Comparison of ENCODE assay signal across 8 cellular contexts in the genomic region with DNA sequence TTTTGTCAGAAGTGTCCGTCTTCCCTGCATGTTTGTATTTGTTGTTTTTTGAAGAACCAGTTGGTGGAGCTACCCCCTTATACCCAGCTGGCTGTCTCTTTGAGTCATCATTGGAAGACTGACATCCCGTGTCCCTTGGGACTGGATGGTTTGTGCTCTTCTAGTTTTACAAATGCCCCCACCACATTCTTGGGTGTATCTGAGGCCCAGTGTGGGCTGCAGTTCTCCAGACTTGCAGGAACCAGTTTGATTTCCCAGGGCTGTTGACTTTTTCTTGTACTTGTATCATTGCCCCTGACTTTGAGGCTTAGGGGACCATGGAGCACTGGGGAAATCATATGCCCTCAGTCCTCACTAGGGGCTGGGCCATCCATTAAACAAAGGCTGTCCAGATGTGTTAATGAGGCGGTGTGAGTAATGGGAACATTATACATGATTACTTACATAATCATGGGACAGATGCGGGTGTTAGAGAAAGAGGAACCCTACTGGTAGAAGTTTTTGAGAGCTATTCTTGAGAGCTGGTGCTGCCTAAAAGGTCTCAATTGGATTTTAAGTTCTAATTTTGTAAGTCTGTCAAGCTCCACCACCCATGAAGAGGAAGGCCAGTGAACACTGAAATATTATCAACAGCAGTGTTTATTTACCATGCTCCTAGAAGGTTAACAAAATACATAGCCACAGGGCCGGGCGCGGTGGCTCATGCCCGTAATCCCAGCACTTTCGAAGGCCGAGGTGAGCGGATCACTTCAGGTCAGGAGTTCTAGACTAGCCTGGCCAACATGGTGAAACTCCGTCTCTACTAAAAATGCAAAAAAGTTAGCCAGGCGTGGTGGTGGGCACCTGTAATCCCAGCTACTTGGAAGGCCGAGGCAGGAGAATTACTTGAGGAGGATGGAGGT. TPM values are rescaled to one million over a fixed set of nuclear protein-coding genes. Genes with fewer than 3 reads are reported as not detected.
DNase-seq lines count a peak whose midpoint lies in the region; ATAC-seq lines count a peak whose summit lies in the region.

No MANE protein-coding gene starts in this region.

- peaks cover 50% of the 10 kb centered on the region for H3K36me3 Mint-ChIP-seq in T-helper 2 cell treated with Interferon-gamma antibody and Interleukin-4, amounts not matched to agents 5 μg/mL and 100 μg/mL, for 36 hours (ENCODE audit: low read depth)
- H3K36me3 Mint-ChIP-seq in T-helper 17 cell (ENCODE audit: low read depth), result no peaks in the 10 kb centered on the region

- no peaks in the 10 kb centered on the region for H3K27me3 Mint-ChIP-seq in T-helper 2 cell treated with Interferon-gamma antibody and Interleukin-4, amounts not matched to agents 5 μg/mL and 100 μg/mL, for 36 hours (ENCODE audit: low read depth)
- no peaks in the 10 kb centered on the region for H3K27me3 Mint-ChIP-seq in T-helper 17 cell

- no peak for DNase-seq in T-helper 2 cell treated with Interferon-gamma antibody and Interleukin-4, amounts not matched to agents 5 μg/mL and 100 μg/mL, for 36 hours (ENCODE audit: low spot score)
- no peak for DNase-seq in T-helper 2 cell
- DNase-seq in T-helper 17 cell, result no peak
- peak; percentile 83 for DNase-seq in medulla oblongata (ENCODE audit: extremely low spot score)
- DNase-seq in stimulated activated naive CD4-positive, alpha-beta T cell (lab: John Stamatoyannopoulos, UW), result no peak
- no peak for DNase-seq in NCI-H345 treated with DMSO at 0.1 percent for 48 hours (lab: John Stamatoyannopoulos, UW; ENCODE audit: unreplicated experiment)
- DNase-seq in NCI-H2081 (lab: John Stamatoyannopoulos, UW), result no peak

- H3K4me3 Mint-ChIP-seq in T-helper 2 cell treated with Interferon-gamma antibody and Interleukin-4, amounts not matched to agents 5 μg/mL and 100 μg/mL, for 36 hours, result peak overlapping the region; percentile 95
- peak overlapping the region; percentile 86 for H3K4me3 Mint-ChIP-seq in T-helper 17 cell

- H3K9me3 ChIP-seq in T-helper 17 cell (ENCODE audit: control insufficient read depth, low read length, poor library complexity, severe bottlenecking), result no peaks in the 10 kb centered on the region

- peak; percentile 37 for ATAC-seq in HG03039 (IDR thresholded peaks at IDR 0.05; ENCODE audit: unreplicated experiment)
- ATAC-seq in T-helper 17 cell, result peak; percentile 24

- no peaks in the 10 kb centered on the region for H3K9me3 Mint-ChIP-seq in T-helper 2 cell treated with Interferon-gamma antibody and Interleukin-4, amounts not matched to agents 5 μg/mL and 100 μg/mL, for 36 hours

- peaks cover 81% of the 10 kb centered on the region for H3K4me1 Mint-ChIP-seq in T-helper 2 cell treated with Interferon-gamma antibody and Interleukin-4, amounts not matched to agents 5 μg/mL and 100 μg/mL, for 36 hours (ENCODE audit: low read depth)
- H3K4me1 Mint-ChIP-seq in T-helper 17 cell, result peaks cover 78% of the 10 kb centered on the region

- peak overlapping the region; percentile 58 for H3K27ac Mint-ChIP-seq in T-helper 2 cell treated with Interferon-gamma antibody and Interleukin-4, amounts not matched to agents 5 μg/mL and 100 μg/mL, for 36 hours
- peak overlapping the region; percentile 98 for H3K27ac Mint-ChIP-seq in T-helper 17 cell

RNA-seq across cellular contexts. Expression of a gene that starts 8.5 kb away (rescaled TPM):
- total RNA-seq in T-helper 17 cell, result 10 to 100 TPM; 21.9 to 35.5 TPM
